8 cellular contexts compared by ENCODE assay signal in genomic region chr11:32893947-32894827, GRCh38. TPM values are rescaled to one million over a fixed set of nuclear protein-coding genes. Genes with fewer than 3 reads are reported as not detected.
A peak's percentile ranks its signal among the peaks of the same experiment; 100 is the strongest.
DNase-seq lines count a peak whose midpoint lies in the region; ATAC-seq and TF ChIP-seq lines count a peak whose summit lies in the region.

No MANE protein-coding gene starts in this region.

- ATAC-seq in HG02642 (IDR thresholded peaks at IDR 0.05; ENCODE audit: poor library complexity, unreplicated experiment), result no peak

- H3K36me3 Mint-ChIP-seq in activated naive CD8-positive, alpha-beta T cell, result peaks cover 3% of the 10 kb centered on the region
- no peaks in the 10 kb centered on the region for H3K36me3 Mint-ChIP-seq in glutamatergic neuron (ENCODE audit: unreplicated experiment)

- TF ChIP-seq CTCF in glutamatergic neuron (IDR thresholded peaks at IDR 0.05; ENCODE audit: partially characterized antibody, unreplicated experiment), result no peak

- no peaks in the 10 kb centered on the region for H3K9me3 Mint-ChIP-seq in activated naive CD8-positive, alpha-beta T cell (ENCODE audit: low read depth)
- peaks cover 21% of the 10 kb centered on the region for H3K9me3 Mint-ChIP-seq in glutamatergic neuron (ENCODE audit: unreplicated experiment)

- peaks cover 42% of the 10 kb centered on the region for H3K4me1 Mint-ChIP-seq in activated naive CD8-positive, alpha-beta T cell (ENCODE audit: low read depth)
- H3K4me1 Mint-ChIP-seq in glutamatergic neuron (ENCODE audit: low read depth, unreplicated experiment), result peaks cover 21% of the 10 kb centered on the region

- DNase-seq in ELF-1 (ENCODE audit: low read depth, low spot score), result peak; percentile 78
- DNase-seq in HT1080 (ENCODE audit: low read depth), result peak; percentile 82
- peak; percentile 62 for DNase-seq in NCI-H82 treated with DMSO at 0.1 percent for 48 hours (lab: John Stamatoyannopoulos, UW; ENCODE audit: unreplicated experiment)
- DNase-seq in glutamatergic neuron, result peak; percentile 24
- DNase-seq in non-pigmented ciliary epithelial cell (ENCODE audit: low read depth), result peak; percentile 69
- no peak for DNase-seq in middle frontal gyrus (ENCODE audit: extremely low spot score, low spot score)

- H3K27ac Mint-ChIP-seq in activated naive CD8-positive, alpha-beta T cell, result peak overlapping the region; percentile 66
- H3K27ac Mint-ChIP-seq in glutamatergic neuron (ENCODE audit: unreplicated experiment), result peak overlapping the region; percentile 100

- H3K27me3 Mint-ChIP-seq in activated naive CD8-positive, alpha-beta T cell, result no peaks in the 10 kb centered on the region
- peaks cover 22% of the 10 kb centered on the region for H3K27me3 Mint-ChIP-seq in glutamatergic neuron (ENCODE audit: unreplicated experiment)

- H3K4me3 Mint-ChIP-seq in activated naive CD8-positive, alpha-beta T cell, result peak overlapping the region; percentile 91
- peak overlapping the region; percentile 94 for H3K4me3 Mint-ChIP-seq in glutamatergic neuron (ENCODE audit: unreplicated experiment)

RNA-seq across cellular contexts. Expression of gene QSER1, which starts 1.6 kb away (rescaled TPM):
- total RNA-seq in HT1080 (2014; rRNA removed; shearing (Covaris generic)), result 19.3 and 24.7 TPM in 2 replicates
- 15.0 and 22.2 TPM in 2 replicates for polyA plus RNA-seq in HT1080 (2015; cell fraction: cytosol; rRNA removed)
- 27.2 and 27.5 TPM in 2 replicates for polyA plus RNA-seq in HT1080 (2015; cell fraction: nucleus; rRNA removed)
- total RNA-seq in glutamatergic neuron (ENCODE audit: unreplicated experiment), result 75.3 TPM
